Comparison of ENCODE assay signal across 32 cellular contexts in the genomic region with DNA sequence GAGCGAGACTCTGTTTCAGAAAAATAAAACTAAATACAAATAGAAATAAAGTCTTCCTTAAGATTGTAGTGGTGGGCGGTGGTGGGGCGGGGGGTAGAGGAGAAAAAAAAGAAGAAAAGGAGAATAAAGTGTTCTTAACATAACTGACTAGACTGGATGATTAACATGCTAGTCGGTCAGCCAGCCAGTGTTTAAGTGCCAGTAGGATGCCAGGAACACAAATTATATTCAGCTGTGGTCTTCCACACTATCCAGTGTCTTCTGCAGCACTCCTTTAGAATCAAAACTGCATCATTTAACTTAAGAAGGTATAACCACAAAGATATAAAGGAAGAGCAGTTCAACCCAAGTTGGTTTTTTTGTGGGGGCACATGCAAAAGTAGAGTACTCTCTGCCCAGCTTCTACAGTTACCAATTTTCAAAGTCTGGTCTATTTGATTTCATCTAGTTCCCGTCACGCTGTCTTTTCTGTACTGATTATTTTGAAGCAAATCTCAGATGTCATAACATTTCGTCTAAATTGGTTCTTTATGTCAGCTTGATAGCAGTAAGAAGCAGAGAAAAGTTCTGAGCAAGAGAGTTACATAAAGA.
"Had no signal": no experiment of that assay in that cellular context is flagged by ENCODE, and none has a peak within 500 bp of the region (broad histone marks: within the 10 kb centered on the region; RNA-seq: fewer than 3 reads in every experiment).

No MANE protein-coding gene starts in this region.

- ATAC-seq: body of pancreas; gastrocnemius medialis; left lung; lower lobe of right lung; natural killer cell; psoas muscle; stimulated activated memory B cell treated with anti-CD40 and anti-IgM and Interleukin-4, amounts not matched to agents 10 μg/mL and 1 μg/mL and 100 μg/mL, for 72 hours had no signal

- DNase-seq: activated CD4-positive, alpha-beta T cell treated with anti-CD3 and anti-CD28 coated beads, Interleukin-2, amount 50 U/mL, for 1 hour; activated CD4-positive, CD25-positive, alpha-beta regulatory T cell treated with anti-CD3 and anti-CD28 coated beads, Interleukin-2, amount 50 U/mL, for 72 hours; activated CD8-positive, alpha-beta memory T cell treated with anti-CD3 and anti-CD28 coated beads for 24 hours; activated gamma-delta T cell treated with Interleukin-2 at 50 U/mL for 16 hours; activated naive CD4-positive, alpha-beta T cell treated with anti-CD3 and anti-CD28 coated beads, Interleukin-2, amount 50 U/mL, for 16 hours; adrenal gland; aorta; body of pancreas; cerebellar nuclear complex; colonic mucosa; dorsolateral prefrontal cortex; effector memory CD4-positive, alpha-beta T cell; erythroblast; gastrocnemius medialis; glutamatergic neuron; left lung; lower lobe of right lung; mesenchymal stem cell; natural killer cell; occipital lobe; psoas muscle; stimulated activated CD4-positive, alpha-beta T cell treated with anti-CD3 and anti-CD28 coated beads, Interleukin-1b, Interleukin-23, amount 100 ng/mL, for 48 hours; stimulated activated CD4-positive, alpha-beta T cell treated with anti-CD3 and anti-CD28 coated beads, Interleukin-4, amount 100 ng/mL, for 4 hours; stimulated activated CD8-positive, alpha-beta memory T cell treated with anti-CD3 and anti-CD28 coated beads, Interleukin-4, amount 100 ng/mL, for 48 hours; T-helper 2 cell had no signal

- H3K27me3 Mint-ChIP-seq: stimulated activated memory B cell treated with anti-CD40 and anti-IgM and Interleukin-4, amounts not matched to agents 10 μg/mL and 1 μg/mL and 100 μg/mL, for 72 hours had no signal

- H3K9me3 Mint-ChIP-seq: natural killer cell; neural progenitor cell; stimulated activated memory B cell treated with anti-CD40 and anti-IgM and Interleukin-4, amounts not matched to agents 10 μg/mL and 1 μg/mL and 100 μg/mL, for 72 hours had no signal

- H3K4me1 ChIP-seq: adrenal gland, body of pancreas, colonic mucosa, gastrocnemius medialis, left lung, lower lobe of right lung, neural progenitor cell, parathyroid adenoma, psoas muscle, right atrium auricular region, tibial nerve had no signal

- FAIRE-seq: islet of Langerhans had no signal

- H3K4me1 Mint-ChIP-seq: neural progenitor cell; stimulated activated memory B cell treated with anti-CD40 and anti-IgM and Interleukin-4, amounts not matched to agents 10 μg/mL and 1 μg/mL and 100 μg/mL, for 72 hours had no signal

- H3K4me3 Mint-ChIP-seq: natural killer cell; neural progenitor cell; stimulated activated memory B cell treated with anti-CD40 and anti-IgM and Interleukin-4, amounts not matched to agents 10 μg/mL and 1 μg/mL and 100 μg/mL, for 72 hours had no signal

- H3K27ac Mint-ChIP-seq: natural killer cell; neural progenitor cell; stimulated activated memory B cell treated with anti-CD40 and anti-IgM and Interleukin-4, amounts not matched to agents 10 μg/mL and 1 μg/mL and 100 μg/mL, for 72 hours had no signal

- H3K27ac ChIP-seq: adrenal gland, body of pancreas, cardiac muscle cell, colonic mucosa, dorsolateral prefrontal cortex, gastrocnemius medialis, left lung, lower lobe of right lung, neural progenitor cell, parathyroid adenoma, psoas muscle, right atrium auricular region, tibial nerve had no signal

- H3K27me3 ChIP-seq: adrenal gland, body of pancreas, cardiac muscle cell, colonic mucosa, dorsolateral prefrontal cortex, gastrocnemius medialis, left lung, neural progenitor cell, right atrium auricular region, tibial nerve had no signal
